ENCODE assay signal across 17 cellular contexts in the genomic region with DNA sequence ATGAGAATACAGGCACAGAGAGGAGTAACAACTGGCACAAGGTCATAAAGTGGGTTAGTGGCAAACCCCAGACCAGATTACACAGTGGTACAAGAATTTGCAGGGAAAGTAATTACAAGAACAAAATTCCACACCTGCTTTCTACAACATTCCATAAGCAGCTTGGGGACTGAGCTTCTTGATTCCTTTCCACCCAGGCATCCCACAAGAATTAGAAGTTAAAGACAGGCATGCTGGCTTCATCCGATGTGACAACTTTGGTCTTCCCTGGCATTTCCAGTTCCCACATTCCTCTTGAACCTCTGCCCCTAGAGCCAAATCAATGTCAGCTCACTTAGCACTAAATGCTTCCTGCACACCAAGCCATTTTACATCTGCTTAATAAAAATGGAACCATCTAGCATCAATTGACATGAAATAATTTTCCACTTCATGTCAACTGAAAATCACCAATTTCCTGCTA.
DNase-seq lines count a peak whose midpoint lies in the region; TF ChIP-seq lines count a peak whose summit lies in the region.
"Had no signal": no experiment of that assay in that cellular context is flagged by ENCODE, and none has a peak within 500 bp of the region (broad histone marks: within the 10 kb centered on the region; RNA-seq: fewer than 3 reads in every experiment).

No MANE protein-coding gene starts in this region.

- H3K4me1 Mint-ChIP-seq in MCF 10A (ENCODE audit: insufficient read depth, unreplicated experiment) (peaks cover 27% of the 10 kb centered on the region), endothelial cell (ENCODE audit: unreplicated experiment) (no peaks in the 10 kb centered on the region)
- H3K4me1 Mint-ChIP-seq: activated CD4-positive, alpha-beta T cell treated with anti-CD3 and anti-CD28 coated beads, Interleukin-2, amount 10 ng/mL, durations not matched to agents 24 days and 14 days; T-helper 17 cell had no signal

- H3K27me3 Mint-ChIP-seq in MCF 10A (ENCODE audit: insufficient read depth, unreplicated experiment) (no peaks in the 10 kb centered on the region), endothelial cell (ENCODE audit: unreplicated experiment) (no peaks in the 10 kb centered on the region)
- H3K27me3 Mint-ChIP-seq: activated CD4-positive, alpha-beta T cell treated with anti-CD3 and anti-CD28 coated beads, Interleukin-2, amount 10 ng/mL, durations not matched to agents 24 days and 14 days; T-helper 17 cell had no signal

- intact Hi-C loops in MCF 10A (cut with micrococcal nuclease) = loop anchor here (10.0 kb wide), 1 partner anchor 137 kb away; no protein-coding TSS in a partner anchor
- intact Hi-C loops in breast epithelium (cut with DNase I; ENCODE audit: low total_unique reads) = no loop called here

- no peaks in the 10 kb centered on the region for H3K36me3 Mint-ChIP-seq in MCF 10A (ENCODE audit: insufficient read depth, unreplicated experiment)
- H3K36me3 Mint-ChIP-seq in endothelial cell (ENCODE audit: low read depth, unreplicated experiment) = no peaks in the 10 kb centered on the region

- no peaks in the 10 kb centered on the region for H3K9me3 ChIP-seq in breast epithelium
- no peaks in the 10 kb centered on the region for H3K9me3 ChIP-seq in adipocyte (ENCODE audit: control insufficient read depth, low read length)

- no peak for TF ChIP-seq POLR2A in breast epithelium (IDR thresholded peaks at IDR 0.05)

- in situ Hi-C loops in KBM-7 (cut with MboI; ENCODE audit: low pct_unique_long_range_greater_than_20kb, low sequenced_read_pairs) = no loop called here

- H3K4me3 Mint-ChIP-seq in MCF 10A (ENCODE audit: unreplicated experiment) (no peak overlapping the region), endothelial cell (ENCODE audit: unreplicated experiment) (no peak overlapping the region)
- H3K4me3 Mint-ChIP-seq: activated CD4-positive, alpha-beta T cell treated with anti-CD3 and anti-CD28 coated beads, Interleukin-2, amount 10 ng/mL, durations not matched to agents 24 days and 14 days; T-helper 17 cell had no signal

- H3K36me3 ChIP-seq in breast epithelium (no peaks in the 10 kb centered on the region), adipocyte (ENCODE audit: control insufficient read depth, insufficient read depth, low read length, severe bottlenecking) (no peaks in the 10 kb centered on the region)
- H3K36me3 ChIP-seq: heart right ventricle had no signal

- peaks cover 6% of the 10 kb centered on the region for H3K9me3 Mint-ChIP-seq in MCF 10A (ENCODE audit: unreplicated experiment)
- no peaks in the 10 kb centered on the region for H3K9me3 Mint-ChIP-seq in endothelial cell (ENCODE audit: unreplicated experiment)
- H3K9me3 Mint-ChIP-seq: activated CD4-positive, alpha-beta T cell treated with anti-CD3 and anti-CD28 coated beads, Interleukin-2, amount 10 ng/mL, durations not matched to agents 24 days and 14 days had no signal

- no TSS peak for BruUV-seq in MCF 10A (replicated peaks; lab: Mats Ljungman, UMichigan)

- POLR2A ChIA-PET in MCF 10A (lab: Yijun Ruan, JAX) = interaction anchor here (1.4 kb wide), 1 partner anchor 12 kb away, joined by 4 read pairs; no protein-coding TSS in a partner anchor

- H3K4me1 ChIP-seq in breast epithelium (no peaks in the 10 kb centered on the region), adipocyte (ENCODE audit: control insufficient read depth, insufficient read depth, low read length) (peaks cover 51% of the 10 kb centered on the region)
- H3K4me1 ChIP-seq: heart right ventricle had no signal

- CTCF ChIA-PET in MCF 10A (lab: Yijun Ruan, JAX) = interaction anchor here (0.5 to 1.0 kb wide), 2 partner anchors 20 to 1400 kb away, joined by 5 read pairs; no protein-coding TSS in a partner anchor

- no peak for TF ChIP-seq CTCF in MCF 10A (IDR thresholded peaks at IDR 0.05; ENCODE audit: unreplicated experiment)
- no peak for TF ChIP-seq CTCF in breast epithelium (IDR thresholded peaks at IDR 0.05)
- TF ChIP-seq CTCF in endothelial cell (IDR thresholded peaks at IDR 0.05; ENCODE audit: unreplicated experiment) = no peak

- H3K27ac ChIP-seq in breast epithelium = no peak overlapping the region
- H3K27ac ChIP-seq: heart right ventricle had no signal

- H3K27me3 ChIP-seq in breast epithelium = no peaks in the 10 kb centered on the region
- H3K27me3 ChIP-seq in adipocyte (replicated peaks; ENCODE audit: control insufficient read depth, insufficient read depth, low read length) = no peaks in the 10 kb centered on the region
- H3K27me3 ChIP-seq: heart right ventricle had no signal

- DNase-seq in MCF 10A (ENCODE audit: unreplicated experiment) = no peak
- DNase-seq in breast epithelium (ENCODE audit: low spot score in 2 of 2) = no peak
- peak; percentile 39 for DNase-seq in adipocyte (ENCODE audit: low read depth)
- peak; percentile 73 for DNase-seq in islet precursor cell
- no peak for DNase-seq in stimulated activated CD4-positive, alpha-beta T cell treated with anti-CD3 and anti-CD28 coated beads, Interleukin-12 subunit alpha, Interleukin-12 subunit beta, amount 100 ng/mL, for 4 hours
- DNase-seq in GDM1 (lab: John Stamatoyannopoulos, UW) = no peak
- no peak for DNase-seq in KBM-7
- no peak for DNase-seq in endothelial cell (ENCODE audit: low spot score)
- DNase-seq: 8988T; activated CD4-positive, alpha-beta T cell treated with anti-CD3 and anti-CD28 coated beads, Interleukin-2, amount 10 ng/mL, durations not matched to agents 24 days and 14 days; activated T-cell treated with anti-CD3 and anti-CD28 coated beads, Interleukin-2, amount 50 U/mL, for 1 hour; heart right ventricle; left colon; MV-4-11; NCI-H2171; substantia nigra; T-helper 17 cell had no signal

- H3K27ac Mint-ChIP-seq in MCF 10A (ENCODE audit: low read depth, unreplicated experiment) (peak overlapping the region; percentile 15), endothelial cell (ENCODE audit: unreplicated experiment) (no peak overlapping the region)
- H3K27ac Mint-ChIP-seq: activated CD4-positive, alpha-beta T cell treated with anti-CD3 and anti-CD28 coated beads, Interleukin-2, amount 10 ng/mL, durations not matched to agents 24 days and 14 days; T-helper 17 cell had no signal

- H3K9ac ChIP-seq in adipocyte (ENCODE audit: low read length) = peak overlapping the region; percentile 44

- no peak overlapping the region for H3K4me3 ChIP-seq in breast epithelium
- H3K4me3 ChIP-seq in adipocyte (ENCODE audit: low read length) = no peak overlapping the region
- H3K4me3 ChIP-seq: heart right ventricle had no signal

Comparison
In these comparisons a context has a peak if more than half of its experiments do, and no peak if none do; other contexts are left out.
1. DNase-seq: peak in adipocyte (single experiment) and islet precursor cell (single experiment); none in MCF 10A (single experiment), breast epithelium (0 of 2), stimulated activated CD4-positive, alpha-beta T cell treated with anti-CD3 and anti-CD28 coated beads, Interleukin-12 subunit alpha, Interleukin-12 subunit beta, amount 100 ng/mL, for 4 hours (single experiment), GDM1 (single experiment), KBM-7 (single experiment) and endothelial cell (single experiment).